12 cellular contexts compared by ENCODE assay signal in genomic region chrX:107709266-107709795, GRCh38.
DNase-seq lines count a peak whose midpoint lies in the region; ATAC-seq and TF ChIP-seq lines count a peak whose summit lies in the region.
"Had no signal": no experiment of that assay in that cellular context is flagged by ENCODE, and none has a peak within 500 bp of the region (broad histone marks: within the 10 kb centered on the region; RNA-seq: fewer than 3 reads in every experiment).

No MANE protein-coding gene starts in this region.

- no peak for ATAC-seq in CD4-positive, alpha-beta T cell (ENCODE audit: poor library complexity)
- peak; percentile 49 for ATAC-seq in GM19452 (IDR thresholded peaks at IDR 0.05; ENCODE audit: unreplicated experiment)
- peak; percentile 40 for ATAC-seq in HG03460 (IDR thresholded peaks at IDR 0.05; ENCODE audit: unreplicated experiment)
- no peak for ATAC-seq in GM23338
- ATAC-seq in stimulated activated naive CD8-positive, alpha-beta T cell treated with anti-CD3 and anti-CD28 coated beads, Interleukin-15, amount 100 ng/mL, for 72 hours: no peak
- ATAC-seq: pancreas had no signal

- peaks cover 19% of the 10 kb centered on the region for H3K36me3 Mint-ChIP-seq in CD4-positive, alpha-beta T cell (ENCODE audit: low read depth)
- H3K36me3 Mint-ChIP-seq in GM23338 (ENCODE audit: low read depth): peaks cover 3% of the 10 kb centered on the region; the same call in 1 of the 3 replicates

- H3K9me3 Mint-ChIP-seq in CD4-positive, alpha-beta T cell: no peaks in the 10 kb centered on the region
- no peaks in the 10 kb centered on the region for H3K9me3 Mint-ChIP-seq in GM23338
- no peaks in the 10 kb centered on the region for H3K9me3 Mint-ChIP-seq in stimulated activated naive CD8-positive, alpha-beta T cell treated with anti-CD3 and anti-CD28 coated beads, Interleukin-15, amount 100 ng/mL, for 72 hours

- H2BK12ac ChIP-seq in mesenchymal stem cell (ENCODE audit: low read length in 2 of 2): peak overlapping the region in 1 of 2 experiments; percentile 31

- H3K4me2 ChIP-seq in mesenchymal stem cell (ENCODE audit: low read length, poor library complexity, severe bottlenecking): no peak overlapping the region
- H3K4me2 ChIP-seq in GM23338: no peak overlapping the region

- no peak overlapping the region for H3K14ac ChIP-seq in mesenchymal stem cell (ENCODE audit: low read length in 2 of 2)

- peak overlapping the region; percentile 63 for H3K27ac Mint-ChIP-seq in CD4-positive, alpha-beta T cell
- H3K27ac Mint-ChIP-seq in GM23338: no peak overlapping the region
- no peak overlapping the region for H3K27ac Mint-ChIP-seq in stimulated activated naive CD8-positive, alpha-beta T cell treated with anti-CD3 and anti-CD28 coated beads, Interleukin-15, amount 100 ng/mL, for 72 hours

- H2BK120ac ChIP-seq in mesenchymal stem cell (ENCODE audit: low read depth, low read length): no peak overlapping the region

- POLR2A ChIA-PET in CD4-positive, alpha-beta T cell (lab: Charles Lee): interaction anchor here (1.2 to 14.7 kb wide), 2 partner anchors 33 kb away, joined by 4 to 754 read pairs; no protein-coding TSS in a partner anchor

- WGBS in mesenchymal stem cell: 96% methylated on average over 3 of the region's 6 CpGs
- 75% methylated on average over 6 of the region's 6 CpGs for WGBS in suprapubic skin

- intact Hi-C loops in CD4-positive, alpha-beta T cell (cut with DNase I, micrococcal nuclease): no loop called here

- no peaks in the 10 kb centered on the region for H3K79me1 ChIP-seq in mesenchymal stem cell (replicated peaks; ENCODE audit: low read length, poor library complexity, severe bottlenecking)

- H3K27me3 Mint-ChIP-seq in CD4-positive, alpha-beta T cell: no peaks in the 10 kb centered on the region
- peaks cover 7% of the 10 kb centered on the region for H3K27me3 Mint-ChIP-seq in GM23338 (ENCODE audit: insufficient read depth, low read depth, poor library complexity)
- no peaks in the 10 kb centered on the region for H3K27me3 Mint-ChIP-seq in stimulated activated naive CD8-positive, alpha-beta T cell treated with anti-CD3 and anti-CD28 coated beads, Interleukin-15, amount 100 ng/mL, for 72 hours

- CTCF ChIA-PET in CD4-positive, alpha-beta T cell (lab: Charles Lee): interaction anchor here (0.9 to 15.2 kb wide), 2 partner anchors 33 to 68 kb away, joined by 3 to 261 read pairs; partner anchors contain the start of gene NCBP2L

- no peaks in the 10 kb centered on the region for H3K9me2 ChIP-seq in GM23338 (ENCODE audit: insufficient read depth)

- H3K23ac ChIP-seq in mesenchymal stem cell (ENCODE audit: low read length in 2 of 2): no peak overlapping the region

- H3K4me3 ChIP-seq in mesenchymal stem cell (ENCODE audit: insufficient read depth in 1 of 2, low read depth in 1 of 2, low read length in 2 of 2) (no peak overlapping the region), GM23338 (no peak overlapping the region), suprapubic skin (no peak overlapping the region)
- H3K4me3 ChIP-seq: breast epithelium, lung, pancreas had no signal

- no peaks in the 10 kb centered on the region for H4K20me1 ChIP-seq in GM23338 (replicated peaks; ENCODE audit: insufficient read depth)

- no peak for TF ChIP-seq CTCF in CD4-positive, alpha-beta T cell (IDR thresholded peaks at IDR 0.05)
- TF ChIP-seq CTCF in GM23338 (conservative IDR thresholded peaks at IDR 0.05; ENCODE audit: low read depth in 2 of 2): no peak
- no peak for TF ChIP-seq CTCF in suprapubic skin (IDR thresholded peaks at IDR 0.05)

- H2BK15ac ChIP-seq in mesenchymal stem cell (ENCODE audit: low read depth, poor library complexity, severe bottlenecking): no peak overlapping the region

- no peak overlapping the region for H2AFZ ChIP-seq in mesenchymal stem cell (ENCODE audit: low read depth, low read length)
- H2AFZ ChIP-seq in GM23338: no peak overlapping the region

- H3K4me1 ChIP-seq in mesenchymal stem cell (ENCODE audit: control insufficient read depth, insufficient read depth, low read depth, low read length): peaks cover 11% of the 10 kb centered on the region
- H3K4me1 ChIP-seq in GM23338 (ENCODE audit: insufficient read depth): no peaks in the 10 kb centered on the region
- H3K4me1 ChIP-seq in suprapubic skin: peaks cover 22% of the 10 kb centered on the region
- H3K4me1 ChIP-seq: breast epithelium had no signal

- H3K4me3 Mint-ChIP-seq in CD4-positive, alpha-beta T cell: no peak overlapping the region
- no peak overlapping the region for H3K4me3 Mint-ChIP-seq in GM23338
- no peak overlapping the region for H3K4me3 Mint-ChIP-seq in stimulated activated naive CD8-positive, alpha-beta T cell treated with anti-CD3 and anti-CD28 coated beads, Interleukin-15, amount 100 ng/mL, for 72 hours

- no peak overlapping the region for H2BK5ac ChIP-seq in mesenchymal stem cell (ENCODE audit: low read depth, low read length, poor library complexity, severe bottlenecking)

- H3K9me3 ChIP-seq in CD4-positive, alpha-beta T cell (ENCODE audit: control insufficient read depth, low read length): no peaks in the 10 kb centered on the region
- H3K9me3 ChIP-seq in mesenchymal stem cell (ENCODE audit: control insufficient read depth, low read length) (no peaks in the 10 kb centered on the region), suprapubic skin (no peaks in the 10 kb centered on the region)
- H3K9me3 ChIP-seq: breast epithelium, pancreas had no signal

- TF ChIP-seq EP300 in suprapubic skin (IDR thresholded peaks at IDR 0.05): no peak

- H3K27me3 ChIP-seq in CD4-positive, alpha-beta T cell (ENCODE audit: control insufficient read depth, insufficient read depth, low read length): no peaks in the 10 kb centered on the region
- peaks cover 0 to 49% of the 10 kb centered on the region in 2 experiments for H3K27me3 ChIP-seq in mesenchymal stem cell (ENCODE audit: control insufficient read depth in 1 of 2, insufficient read depth in 1 of 2, low read length in 2 of 2)
- H3K27me3 ChIP-seq in GM23338 (ENCODE audit: insufficient read depth): no peaks in the 10 kb centered on the region
- no peaks in the 10 kb centered on the region for H3K27me3 ChIP-seq in suprapubic skin
- H3K27me3 ChIP-seq: pancreas had no signal

- no peak overlapping the region for H4K8ac ChIP-seq in mesenchymal stem cell (ENCODE audit: low read length)

- H3K27ac ChIP-seq in CD4-positive, alpha-beta T cell (ENCODE audit: low read depth, low read length): no peak overlapping the region
- no peak overlapping the region for H3K27ac ChIP-seq in mesenchymal stem cell (ENCODE audit: low read length, poor library complexity, severe bottlenecking)
- H3K27ac ChIP-seq in GM23338 (ENCODE audit: low read depth): no peak overlapping the region
- no peak overlapping the region for H3K27ac ChIP-seq in suprapubic skin
- H3K27ac ChIP-seq: pancreas had no signal

- no peaks in the 10 kb centered on the region for H3K79me2 ChIP-seq in GM23338 (replicated peaks; ENCODE audit: insufficient read depth)

- no peak overlapping the region for H3K4ac ChIP-seq in mesenchymal stem cell (ENCODE audit: low read depth in 1 of 2, low read length in 2 of 2)

- no peak overlapping the region for H3K18ac ChIP-seq in mesenchymal stem cell (ENCODE audit: low read depth in 1 of 2, low read length in 2 of 2)

- TF ChIP-seq POLR2A in suprapubic skin (IDR thresholded peaks at IDR 0.05): no peak

- H3K9ac ChIP-seq in mesenchymal stem cell (ENCODE audit: low read length): no peak overlapping the region

- no peaks in the 10 kb centered on the region for H3F3A ChIP-seq in GM23338 (replicated peaks; ENCODE audit: low read depth)

- no peak for DNase-seq in CD4-positive, alpha-beta T cell
- peak; percentile 15 for DNase-seq in mesenchymal stem cell
- DNase-seq in GM19238 (ENCODE audit: insufficient read length, low spot score): no peak
- no peak for DNase-seq in GM23338 (ENCODE audit: low spot score)
- no peak for DNase-seq in stimulated activated naive CD8-positive, alpha-beta T cell treated with anti-CD3 and anti-CD28 coated beads, Interleukin-15, amount 100 ng/mL, for 72 hours
- no peak for DNase-seq in suprapubic skin (ENCODE audit: low spot score in 2 of 2)
- DNase-seq: pancreas, SW 1271 had no signal

- H3K36me3 ChIP-seq in mesenchymal stem cell (ENCODE audit: control insufficient read depth in 1 of 2, insufficient read depth in 2 of 2, low read depth in 1 of 2, low read length in 2 of 2) (peaks cover 7 to 8% of the 10 kb centered on the region in 2 experiments), GM23338 (ENCODE audit: insufficient read depth) (no peaks in the 10 kb centered on the region), suprapubic skin (peaks cover 6% of the 10 kb centered on the region)
- H3K36me3 ChIP-seq: breast epithelium had no signal

- H3K4me1 Mint-ChIP-seq in CD4-positive, alpha-beta T cell (ENCODE audit: low read depth): peaks cover 60% of the 10 kb centered on the region
- H3K4me1 Mint-ChIP-seq in GM23338: peaks cover 10% of the 10 kb centered on the region
- H3K4me1 Mint-ChIP-seq in stimulated activated naive CD8-positive, alpha-beta T cell treated with anti-CD3 and anti-CD28 coated beads, Interleukin-15, amount 100 ng/mL, for 72 hours: peaks cover 59% of the 10 kb centered on the region

- H4K91ac ChIP-seq in mesenchymal stem cell (ENCODE audit: low read length): no peak overlapping the region

- no peak overlapping the region for H2AK5ac ChIP-seq in mesenchymal stem cell (ENCODE audit: low read length, severe bottlenecking)

TF ChIP-seq in GM23338, 12 proteins besides CTCF, POLR2A, EP300 and RAD21 (continues in another document):
- TF ChIP-seq JUNB (IDR thresholded peaks at IDR 0.05; ENCODE audit: unreplicated experiment) (no peak), STAT1 (IDR thresholded peaks at IDR 0.05; ENCODE audit: unreplicated experiment) (no peak), ZNF114 (CRISPR knock-in tag; IDR thresholded peaks at IDR 0.05) (no peak)

Comparison
In these comparisons a context has a peak if more than half of its experiments do, and no peak if none do; other contexts are left out.
1. ATAC-seq: peak in GM19452 (single experiment) and HG03460 (single experiment); none in CD4-positive, alpha-beta T cell (single experiment), GM23338 (single experiment) and stimulated activated naive CD8-positive, alpha-beta T cell treated with anti-CD3 and anti-CD28 coated beads, Interleukin-15, amount 100 ng/mL, for 72 hours (single experiment).